In the genomic region with DNA sequence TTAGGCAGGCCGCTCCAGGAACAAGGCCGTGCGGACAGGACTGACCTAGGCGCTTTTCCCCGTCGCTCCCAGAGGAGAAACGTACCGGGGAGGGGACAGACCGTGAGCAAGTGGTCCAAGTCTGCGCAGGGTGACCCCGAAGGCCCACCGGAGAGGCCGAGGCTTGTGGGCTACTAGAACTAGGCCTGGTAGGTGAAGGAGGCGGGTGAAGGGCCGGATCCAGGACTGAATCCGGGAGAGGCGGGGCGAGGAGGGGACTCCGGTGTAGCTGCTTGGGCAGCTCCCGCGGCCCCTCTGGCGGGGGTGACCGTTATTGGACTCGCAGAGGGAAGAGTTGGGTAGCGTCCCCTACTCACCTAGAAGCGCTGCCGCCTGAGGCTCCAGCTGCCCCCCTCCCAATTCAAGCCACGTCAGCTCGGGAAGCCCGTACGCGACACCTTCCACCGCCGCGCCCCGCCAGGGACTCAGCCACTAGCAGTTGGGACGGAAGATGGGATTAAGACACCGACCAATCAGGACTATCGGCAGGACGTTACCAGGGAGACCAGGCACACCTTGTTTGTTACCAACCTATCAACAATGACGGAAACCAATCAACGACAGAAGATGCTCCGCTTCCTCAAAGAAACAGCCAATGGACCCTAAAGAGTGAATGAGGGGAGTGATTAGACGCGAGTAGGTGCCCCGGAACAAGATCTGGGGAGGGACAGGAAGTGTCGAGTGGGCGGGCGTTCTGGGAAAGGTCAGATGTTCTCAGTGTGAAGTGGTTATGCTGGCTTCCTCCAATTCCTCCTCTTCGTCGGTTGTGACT, we compare ENCODE assay signal across 8 cellular contexts. TPM values are rescaled to one million over a fixed set of nuclear protein-coding genes. Genes with fewer than 3 reads are reported as not detected.
DNase-seq lines count a peak whose midpoint lies in the region; ATAC-seq and TF ChIP-seq lines count a peak whose summit lies in the region.

A gene with protein sequence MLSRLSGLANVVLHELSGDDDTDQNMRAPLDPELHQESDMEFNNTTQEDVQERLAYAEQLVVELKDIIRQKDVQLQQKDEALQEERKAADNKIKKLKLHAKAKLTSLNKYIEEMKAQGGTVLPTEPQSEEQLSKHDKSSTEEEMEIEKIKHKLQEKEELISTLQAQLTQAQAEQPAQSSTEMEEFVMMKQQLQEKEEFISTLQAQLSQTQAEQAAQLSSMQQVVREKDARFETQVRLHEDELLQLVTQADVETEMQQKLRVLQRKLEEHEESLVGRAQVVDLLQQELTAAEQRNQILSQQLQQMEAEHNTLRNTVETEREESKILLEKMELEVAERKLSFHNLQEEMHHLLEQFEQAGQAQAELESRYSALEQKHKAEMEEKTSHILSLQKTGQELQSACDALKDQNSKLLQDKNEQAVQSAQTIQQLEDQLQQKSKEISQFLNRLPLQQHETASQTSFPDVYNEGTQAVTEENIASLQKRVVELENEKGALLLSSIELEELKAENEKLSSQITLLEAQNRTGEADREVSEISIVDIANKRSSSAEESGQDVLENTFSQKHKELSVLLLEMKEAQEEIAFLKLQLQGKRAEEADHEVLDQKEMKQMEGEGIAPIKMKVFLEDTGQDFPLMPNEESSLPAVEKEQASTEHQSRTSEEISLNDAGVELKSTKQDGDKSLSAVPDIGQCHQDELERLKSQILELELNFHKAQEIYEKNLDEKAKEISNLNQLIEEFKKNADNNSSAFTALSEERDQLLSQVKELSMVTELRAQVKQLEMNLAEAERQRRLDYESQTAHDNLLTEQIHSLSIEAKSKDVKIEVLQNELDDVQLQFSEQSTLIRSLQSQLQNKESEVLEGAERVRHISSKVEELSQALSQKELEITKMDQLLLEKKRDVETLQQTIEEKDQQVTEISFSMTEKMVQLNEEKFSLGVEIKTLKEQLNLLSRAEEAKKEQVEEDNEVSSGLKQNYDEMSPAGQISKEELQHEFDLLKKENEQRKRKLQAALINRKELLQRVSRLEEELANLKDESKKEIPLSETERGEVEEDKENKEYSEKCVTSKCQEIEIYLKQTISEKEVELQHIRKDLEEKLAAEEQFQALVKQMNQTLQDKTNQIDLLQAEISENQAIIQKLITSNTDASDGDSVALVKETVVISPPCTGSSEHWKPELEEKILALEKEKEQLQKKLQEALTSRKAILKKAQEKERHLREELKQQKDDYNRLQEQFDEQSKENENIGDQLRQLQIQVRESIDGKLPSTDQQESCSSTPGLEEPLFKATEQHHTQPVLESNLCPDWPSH (N-terminal part only) (minus strand): TSS at position 466 of the 811 bp plus-strand sequence. CDS start 18,770 bp downstream, outside the sequence.

- H3K4me1 ChIP-seq in left lung = peaks cover 19 to 21% of the 10 kb centered on the region in 2 donors

- H3K9me3 ChIP-seq in left lung = no peaks in the 10 kb centered on the region

- H3K27me3 ChIP-seq in left lung = peaks cover 0 to 4% of the 10 kb centered on the region in 2 donors

- peaks cover 7 to 11% (median 7%) of the 10 kb centered on the region in 3 donors for H3K27me3 Mint-ChIP-seq in CD14-positive monocyte (ENCODE audit: low read depth in 3 of 3)

- intact Hi-C loops in CD14-positive monocyte (cut with micrococcal nuclease) = loop anchor here (5.0 to 10.0 kb wide), 4 partner anchors 85 to 505 kb away; a partner anchor contains a TSS
- intact Hi-C loops in left lung (cut with DNase I) = no loop called here

- H3K27ac ChIP-seq in left lung = peak within 1 kb of the TSS; percentile 92 to 98

- H3K36me3 ChIP-seq in left lung = no peaks in the 10 kb centered on the region

- peaks cover 7% of the 10 kb centered on the region for H3K4me1 Mint-ChIP-seq in CD14-positive monocyte

- peaks cover 0 to 3% (median 0%) of the 10 kb centered on the region in 7 donors for H3K9me3 Mint-ChIP-seq in CD14-positive monocyte

- H3K4me3 ChIP-seq in left lung = peak within 1 kb of the TSS; percentile 72 to 88

- no peaks in the 10 kb centered on the region for H3K36me3 Mint-ChIP-seq in CD14-positive monocyte

- ATAC-seq in GM19395 (IDR thresholded peaks at IDR 0.05; ENCODE audit: unreplicated experiment) (peak; percentile 97), HG03558 (IDR thresholded peaks at IDR 0.05; ENCODE audit: extremely low read depth, unreplicated experiment) (peak; percentile 97), left lung (peak; percentile 97)

- H3K27ac Mint-ChIP-seq in CD14-positive monocyte = no peak within 1 kb of the TSS

- DNase-seq in CD14-positive monocyte (ENCODE audit: low spot score) = peak; percentile 96
- peak; percentile 98 for DNase-seq in NCI-H748 (lab: John Stamatoyannopoulos, UW; ENCODE audit: unreplicated experiment)
- peak; percentile 86 for DNase-seq in activated CD4-positive, alpha-beta T cell treated with anti-CD3 and anti-CD28 coated beads, Interleukin-2, amount 50 U/mL, for 1 hour
- DNase-seq in dermis microvascular lymphatic vessel endothelial cell (ENCODE audit: low read depth in 2 of 2) = peak; percentile 100
- DNase-seq in left lung = peak; percentile 94
- DNase-seq in stimulated activated CD4-positive, alpha-beta T cell treated with anti-CD3 and anti-CD28 coated beads, Interleukin-2, amount 100 ng/mL, for 48 hours = peak; percentile 82 to 87

- H3K4me3 Mint-ChIP-seq in CD14-positive monocyte = peak within 1 kb of the TSS in 1 of 2 donors; percentile 43

- no peak for TF ChIP-seq CTCF in CD14-positive monocyte (IDR thresholded peaks at IDR 0.05)
- TF ChIP-seq CTCF in left lung (IDR thresholded peaks at IDR 0.05) = no peak

RNA-seq across cellular contexts. Expression of the gene that starts here (rescaled TPM):
- 1 to 10 TPM; 1.2 to 1.7 TPM for polyA plus RNA-seq in CD14-positive monocyte
- total RNA-seq in dermis microvascular lymphatic vessel endothelial cell (28.0 and 28.2 TPM in 2 replicates), left lung (10 to 100 TPM; 45.9 to 63.3 TPM)

Comparison
In these comparisons a context has a peak if more than half of its experiments do, and no peak if none do; other contexts are left out.
1. Peak in every context shown above with its lines: DNase-seq, ATAC-seq, H3K4me3 ChIP-seq and H3K27ac ChIP-seq.
2. intact Hi-C loops: an anchor here in CD14-positive monocyte (5.0 to 10.0 kb wide); none called in left lung.